1 cellular context compared by ENCODE assay signal in genomic region chr9:136132500-136133050, GRCh38.
TF ChIP-seq lines count a peak whose summit lies in the region.

No MANE protein-coding gene starts in this region.

TF ChIP-seq in IMR-90, 13 proteins besides CTCF, POLR2A, EP300 and RAD21:
- TF ChIP-seq MXI1 (IDR thresholded peaks at IDR 0.05; ENCODE audit: borderline replicate concordance, low read depth, low read length) = no peak
- TF ChIP-seq RFX5 (IDR thresholded peaks at IDR 0.05; ENCODE audit: low read depth, low read length) = no peak
- no peak for TF ChIP-seq SMC3 (IDR thresholded peaks at IDR 0.05; ENCODE audit: low read depth, low read length)
- no peak for TF ChIP-seq MAZ (IDR thresholded peaks at IDR 0.05; ENCODE audit: borderline replicate concordance, low read depth, low read length)
- TF ChIP-seq CHD1 (IDR thresholded peaks at IDR 0.05; ENCODE audit: low read depth, low read length) = no peak
- no peak for TF ChIP-seq USF2 (IDR thresholded peaks at IDR 0.05; ENCODE audit: low read depth, low read length)
- TF ChIP-seq ELK1 (IDR thresholded peaks at IDR 0.05; ENCODE audit: borderline replicate concordance, low read depth, low read length) = no peak
- no peak for TF ChIP-seq RCOR1 (IDR thresholded peaks at IDR 0.05; ENCODE audit: insufficient replicate concordance, low read length)
- TF ChIP-seq MAFK (IDR thresholded peaks at IDR 0.05; ENCODE audit: low read depth, low read length) = no peak
- TF ChIP-seq NFE2L2 (IDR thresholded peaks at IDR 0.05; ENCODE audit: low read depth, low read length) = no peak
- TF ChIP-seq BHLHE40 (IDR thresholded peaks at IDR 0.05; ENCODE audit: low read depth, low read length) = no peak
- no peak for TF ChIP-seq FOS (IDR thresholded peaks at IDR 0.05; ENCODE audit: low read depth, low read length)
- no peak for TF ChIP-seq CEBPB (IDR thresholded peaks at IDR 0.05; ENCODE audit: low read depth, low read length)
